1 cellular context compared by ENCODE assay signal in genomic region chr13:27621366-27622101, GRCh38.
A peak's percentile ranks its signal among the peaks of the same experiment; 100 is the strongest.
TF ChIP-seq lines count a peak whose summit lies in the region.

Gene POLR1D, plus strand, starts transcription at chr13:27621892. Its CDS starts 92 bp downstream, at chr13:27621984.

TF ChIP-seq in HepG2, 621 proteins besides CTCF, POLR2A, EP300 and RAD21 (continued from another document and continues in another):
- TF ChIP-seq FOXP4 (CRISPR knock-in tag; IDR thresholded peaks at IDR 0.05) (peak; percentile 32; the same call in 1 of the 2 replicates), ZSCAN22 (CRISPR knock-in tag; IDR thresholded peaks at IDR 0.05) (no peak), ZBTB7A (CRISPR knock-in tag; IDR thresholded peaks at IDR 0.05) (no peak; the same call in 1 of the 2 replicates), KLF11 (CRISPR knock-in tag; IDR thresholded peaks at IDR 0.05) (no peak), ZNF430 (CRISPR knock-in tag; IDR thresholded peaks at IDR 0.05) (peak; percentile 87; the same call in 1 of the 2 replicates), E2F2 (CRISPR knock-in tag; IDR thresholded peaks at IDR 0.05; ENCODE audit: borderline replicate concordance) (no peak), PTBP1 (IDR thresholded peaks at IDR 0.05; ENCODE audit: low read depth, low read length, poor library complexity, severe bottlenecking) (no peak), ZSCAN9 (CRISPR knock-in tag; IDR thresholded peaks at IDR 0.05; ENCODE audit: borderline replicate concordance) (no peak), CREM (IDR thresholded peaks at IDR 0.05) (no peak), CREM (CRISPR knock-in tag; IDR thresholded peaks at IDR 0.05) (no peak), NCOA2 (CRISPR knock-in tag; IDR thresholded peaks at IDR 0.05) (no peak), ZNF225 (CRISPR knock-in tag; IDR thresholded peaks at IDR 0.05) (no peak), NR1H2 (CRISPR knock-in tag; IDR thresholded peaks at IDR 0.05; ENCODE audit: borderline replicate concordance, low read depth) (0 out of 2 replicates have a peak, but pooled peaks have one; percentile 56), HNRNPL (IDR thresholded peaks at IDR 0.05; ENCODE audit: low read depth, low read length) (no peak), HIC2 (CRISPR knock-in tag; IDR thresholded peaks at IDR 0.05; ENCODE audit: low read depth) (no peak), RARA (CRISPR knock-in tag; IDR thresholded peaks at IDR 0.05) (no peak), ZNF44 (CRISPR knock-in tag; IDR thresholded peaks at IDR 0.05) (no peak), CBFB (CRISPR knock-in tag; IDR thresholded peaks at IDR 0.05) (no peak), ZNF407 (CRISPR knock-in tag; IDR thresholded peaks at IDR 0.05; ENCODE audit: not compliant biosample characterization) (peak; percentile 35), MTF1 (CRISPR knock-in tag; IDR thresholded peaks at IDR 0.05) (no peak), TOE1 (CRISPR knock-in tag; IDR thresholded peaks at IDR 0.05) (no peak), ZFP82 (CRISPR knock-in tag; IDR thresholded peaks at IDR 0.05; ENCODE audit: borderline replicate concordance) (no peak), KDM2A (CRISPR knock-in tag; IDR thresholded peaks at IDR 0.05; ENCODE audit: borderline replicate concordance, low read depth) (peak; percentile 96), KDM1A (CRISPR knock-in tag; IDR thresholded peaks at IDR 0.05) (no peak), TRIM24 (CRISPR knock-in tag; IDR thresholded peaks at IDR 0.05) (no peak), RBM22 (optimal IDR thresholded peaks at IDR 0.05; ENCODE audit: low read length) (no peak), ADNP (CRISPR knock-in tag; IDR thresholded peaks at IDR 0.05) (no peak), MAZ (IDR thresholded peaks at IDR 0.05; ENCODE audit: borderline replicate concordance, low read depth, low read length) (peak; percentile 45; the same call in 1 of the 2 replicates), MAZ (CRISPR knock-in tag; IDR thresholded peaks at IDR 0.05; ENCODE audit: low read depth) (peak; percentile 88), FOXK1 (CRISPR knock-in tag; IDR thresholded peaks at IDR 0.05; ENCODE audit: borderline replicate concordance, low read depth) (peak; percentile 31; the same call in 1 of the 2 replicates), SP2 (CRISPR knock-in tag; IDR thresholded peaks at IDR 0.05) (peak; percentile 32; the same call in 1 of the 2 replicates), ZNF761 (CRISPR knock-in tag; conservative IDR thresholded peaks at IDR 0.05) (0 out of 2 replicates have a peak, but pooled peaks have one; percentile 75), SMAD1 (CRISPR knock-in tag; IDR thresholded peaks at IDR 0.05; ENCODE audit: borderline replicate concordance, low read depth) (no peak; the same call in 1 of the 2 replicates), CHD4 (IDR thresholded peaks at IDR 0.05; ENCODE audit: borderline replicate concordance, low read length) (no peak), RNF2 (conservative IDR thresholded peaks at IDR 0.05; ENCODE audit: low read depth) (no peak), PAX8 (CRISPR knock-in tag; IDR thresholded peaks at IDR 0.05; ENCODE audit: borderline replicate concordance) (peak; percentile 93; the same call in 1 of the 2 replicates), NCOR1 (IDR thresholded peaks at IDR 0.05; ENCODE audit: borderline replicate concordance, low read length) (no peak), KLF15 (CRISPR knock-in tag; IDR thresholded peaks at IDR 0.05; ENCODE audit: borderline replicate concordance) (no peak), ZNF598 (CRISPR knock-in tag; IDR thresholded peaks at IDR 0.05; ENCODE audit: borderline replicate concordance) (no peak), ZFP36L2 (CRISPR knock-in tag; IDR thresholded peaks at IDR 0.05) (no peak)
- TF ChIP-seq, protein P1, sequence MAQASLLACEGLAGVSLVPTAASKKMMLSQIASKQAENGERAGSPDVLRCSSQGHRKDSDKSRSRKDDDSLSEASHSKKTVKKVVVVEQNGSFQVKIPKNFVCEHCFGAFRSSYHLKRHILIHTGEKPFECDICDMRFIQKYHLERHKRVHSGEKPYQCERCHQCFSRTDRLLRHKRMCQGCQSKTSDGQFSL (CRISPR knock-in tag; IDR thresholded peaks at IDR 0.05): no peak
- TF ChIP-seq, protein P2, sequence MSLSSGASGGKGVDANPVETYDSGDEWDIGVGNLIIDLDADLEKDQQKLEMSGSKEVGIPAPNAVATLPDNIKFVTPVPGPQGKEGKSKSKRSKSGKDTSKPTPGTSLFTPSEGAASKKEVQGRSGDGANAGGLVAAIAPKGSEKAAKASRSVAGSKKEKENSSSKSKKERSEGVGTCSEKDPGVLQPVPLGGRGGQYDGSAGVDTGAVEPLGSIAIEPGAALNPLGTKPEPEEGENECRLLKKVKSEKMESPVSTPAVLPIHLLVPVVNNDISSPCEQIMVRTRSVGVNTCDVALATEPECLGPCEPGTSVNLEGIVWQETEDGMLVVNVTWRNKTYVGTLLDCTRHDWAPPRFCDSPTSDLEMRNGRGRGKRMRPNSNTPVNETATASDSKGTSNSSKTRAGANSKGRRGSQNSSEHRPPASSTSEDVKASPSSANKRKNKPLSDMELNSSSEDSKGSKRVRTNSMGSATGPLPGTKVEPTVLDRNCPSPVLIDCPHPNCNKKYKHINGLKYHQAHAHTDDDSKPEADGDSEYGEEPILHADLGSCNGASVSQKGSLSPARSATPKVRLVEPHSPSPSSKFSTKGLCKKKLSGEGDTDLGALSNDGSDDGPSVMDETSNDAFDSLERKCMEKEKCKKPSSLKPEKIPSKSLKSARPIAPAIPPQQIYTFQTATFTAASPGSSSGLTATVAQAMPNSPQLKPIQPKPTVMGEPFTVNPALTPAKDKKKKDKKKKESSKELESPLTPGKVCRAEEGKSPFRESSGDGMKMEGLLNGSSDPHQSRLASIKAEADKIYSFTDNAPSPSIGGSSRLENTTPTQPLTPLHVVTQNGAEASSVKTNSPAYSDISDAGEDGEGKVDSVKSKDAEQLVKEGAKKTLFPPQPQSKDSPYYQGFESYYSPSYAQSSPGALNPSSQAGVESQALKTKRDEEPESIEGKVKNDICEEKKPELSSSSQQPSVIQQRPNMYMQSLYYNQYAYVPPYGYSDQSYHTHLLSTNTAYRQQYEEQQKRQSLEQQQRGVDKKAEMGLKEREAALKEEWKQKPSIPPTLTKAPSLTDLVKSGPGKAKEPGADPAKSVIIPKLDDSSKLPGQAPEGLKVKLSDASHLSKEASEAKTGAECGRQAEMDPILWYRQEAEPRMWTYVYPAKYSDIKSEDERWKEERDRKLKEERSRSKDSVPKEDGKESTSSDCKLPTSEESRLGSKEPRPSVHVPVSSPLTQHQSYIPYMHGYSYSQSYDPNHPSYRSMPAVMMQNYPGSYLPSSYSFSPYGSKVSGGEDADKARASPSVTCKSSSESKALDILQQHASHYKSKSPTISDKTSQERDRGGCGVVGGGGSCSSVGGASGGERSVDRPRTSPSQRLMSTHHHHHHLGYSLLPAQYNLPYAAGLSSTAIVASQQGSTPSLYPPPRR (CRISPR knock-in tag; IDR thresholded peaks at IDR 0.05; ENCODE audit: borderline replicate concordance): peak; percentile 62
- TF ChIP-seq, protein P3, sequence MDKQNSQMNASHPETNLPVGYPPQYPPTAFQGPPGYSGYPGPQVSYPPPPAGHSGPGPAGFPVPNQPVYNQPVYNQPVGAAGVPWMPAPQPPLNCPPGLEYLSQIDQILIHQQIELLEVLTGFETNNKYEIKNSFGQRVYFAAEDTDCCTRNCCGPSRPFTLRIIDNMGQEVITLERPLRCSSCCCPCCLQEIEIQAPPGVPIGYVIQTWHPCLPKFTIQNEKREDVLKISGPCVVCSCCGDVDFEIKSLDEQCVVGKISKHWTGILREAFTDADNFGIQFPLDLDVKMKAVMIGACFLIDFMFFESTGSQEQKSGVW (CRISPR knock-in tag; IDR thresholded peaks at IDR 0.05; ENCODE audit: borderline replicate concordance): peak; percentile 94; the same call in 1 of the 2 replicates
- TF ChIP-seq, protein P4, sequence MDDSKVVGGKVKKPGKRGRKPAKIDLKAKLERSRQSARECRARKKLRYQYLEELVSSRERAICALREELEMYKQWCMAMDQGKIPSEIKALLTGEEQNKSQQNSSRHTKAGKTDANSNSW (CRISPR knock-in tag; IDR thresholded peaks at IDR 0.05; ENCODE audit: borderline replicate concordance): no peak
